ENCODE assay signal across 19 cellular contexts in genomic region chr18:26059357-26059756, GRCh38.
"Had no signal": no experiment of that assay in that cellular context is flagged by ENCODE, and none has a peak within 500 bp of the region (broad histone marks: within the 10 kb centered on the region; RNA-seq: fewer than 3 reads in every experiment).

No MANE protein-coding gene starts in this region.

- H3K4me1 ChIP-seq: gastrocnemius medialis, right atrium auricular region, vagina had no signal

- DNase-seq: activated CD4-positive, CD25-positive, alpha-beta regulatory T cell treated with anti-CD3 and anti-CD28 coated beads, Interleukin-2, amount 50 U/mL, for 72 hours; activated naive CD4-positive, alpha-beta T cell treated with anti-CD3 and anti-CD28 coated beads, Interleukin-2, amount 10 ng/mL, durations not matched to agents 7 days and 5 days; central memory CD4-positive, alpha-beta T cell; effector memory CD4-positive, alpha-beta T cell; gastrocnemius medialis; left colon; naive thymus-derived CD8-positive, alpha-beta T cell; occipital lobe; stimulated activated CD4-positive, alpha-beta T cell treated with anti-CD3 and anti-CD28 coated beads, Interleukin-15, amount 100 ng/mL, for 24 hours; stimulated activated CD4-positive, alpha-beta T cell treated with anti-CD3 and anti-CD28 coated beads, Interleukin-4, amount 100 ng/mL, for 1 hour; stimulated activated naive CD4-positive, alpha-beta T cell treated with Interleukin-2 at 50 U/mL for 16 hours; substantia nigra; SW 1271; T-helper 9 cell had no signal

- H3K4me1 Mint-ChIP-seq: activated naive CD4-positive, alpha-beta T cell treated with anti-CD3 and anti-CD28 coated beads, Interleukin-2, amount 10 ng/mL, durations not matched to agents 7 days and 5 days had no signal

- H3K9me3 ChIP-seq: gastrocnemius medialis, right atrium auricular region, tibial nerve, vagina had no signal

- H3K27ac Mint-ChIP-seq: activated naive CD4-positive, alpha-beta T cell treated with anti-CD3 and anti-CD28 coated beads, Interleukin-2, amount 10 ng/mL, durations not matched to agents 7 days and 5 days had no signal

- H3K27me3 Mint-ChIP-seq: activated naive CD4-positive, alpha-beta T cell treated with anti-CD3 and anti-CD28 coated beads, Interleukin-2, amount 10 ng/mL, durations not matched to agents 7 days and 5 days; naive thymus-derived CD8-positive, alpha-beta T cell had no signal

- H3K9me3 Mint-ChIP-seq: activated naive CD4-positive, alpha-beta T cell treated with anti-CD3 and anti-CD28 coated beads, Interleukin-2, amount 10 ng/mL, durations not matched to agents 7 days and 5 days; activated T-helper 2 cell treated with anti-CD3 and anti-CD28 coated beads, Interferon-gamma antibody, Interleukin-2, Interleukin-4, amounts not matched to agents 10 μg/mL and 5 μg/mL and 100 μg/mL, durations not matched to agents 14 hours and 24 hours and 36 hours; naive thymus-derived CD8-positive, alpha-beta T cell had no signal

- H3K4me3 ChIP-seq: gastrocnemius medialis, right atrium auricular region, tibial nerve, vagina had no signal

- H3K27ac ChIP-seq: epithelial cell of prostate, gastrocnemius medialis, right atrium auricular region, tibial nerve, vagina had no signal

- ATAC-seq: gastrocnemius medialis; left colon; naive thymus-derived CD8-positive, alpha-beta T cell had no signal

- H3K27me3 ChIP-seq: gastrocnemius medialis, right atrium auricular region, tibial nerve, vagina had no signal

- H3K4me3 Mint-ChIP-seq: activated naive CD4-positive, alpha-beta T cell treated with anti-CD3 and anti-CD28 coated beads, Interleukin-2, amount 10 ng/mL, durations not matched to agents 7 days and 5 days; naive thymus-derived CD8-positive, alpha-beta T cell had no signal
